ENCODE assay signal across 17 cellular contexts in genomic region chr22:43225609-43226008, GRCh38. TPM values are rescaled to one million over a fixed set of nuclear protein-coding genes. Genes with fewer than 3 reads are reported as not detected.
A peak's percentile ranks its signal among the peaks of the same experiment; 100 is the strongest.
DNase-seq lines count a peak whose midpoint lies in the region; ATAC-seq and TF ChIP-seq lines count a peak whose summit lies in the region.
"Had no signal": no experiment of that assay in that cellular context is flagged by ENCODE, and none has a peak within 500 bp of the region (broad histone marks: within the 10 kb centered on the region; RNA-seq: fewer than 3 reads in every experiment).

No MANE protein-coding gene starts in this region.

- no peak overlapping the region for H2AK5ac ChIP-seq in mesendoderm (ENCODE audit: low read length)

- ATAC-seq in activated CD8-positive, alpha-beta T cell treated with anti-CD3 and anti-CD28 coated beads for 36 hours: peak; percentile 67
- ATAC-seq in activated CD8-positive, alpha-beta T cell treated with anti-CD3 and anti-CD28 coated beads, Interleukin-2, amount 10 ng/mL, durations not matched to agents 7 days and 5 days: no peak

- intact Hi-C loops in activated CD8-positive, alpha-beta T cell treated with anti-CD3 and anti-CD28 coated beads for 36 hours (cut with micrococcal nuclease): no loop called here

- no peak overlapping the region for H2BK15ac ChIP-seq in mesendoderm (replicated peaks; ENCODE audit: low read depth)

- H3K27me3 ChIP-seq in mesendoderm (ENCODE audit: insufficient read depth, low read length, poor library complexity): no peaks in the 10 kb centered on the region

- CTCF ChIA-PET in activated CD8-positive, alpha-beta T cell treated with anti-CD3 and anti-CD28 coated beads for 36 hours (lab: Charles Lee): interaction anchor here (1.3 to 1.9 kb wide), 2 partner anchors 10 to 121 kb away, joined by 3 to 4 read pairs; no protein-coding TSS in a partner anchor
- CTCF ChIA-PET in activated CD8-positive, alpha-beta T cell treated with anti-CD3 and anti-CD28 coated beads, Interleukin-2, amount 10 ng/mL, durations not matched to agents 7 days and 5 days (lab: Charles Lee): interaction anchor here (3.4 kb wide), 1 partner anchor 121 kb away, joined by 13 read pairs; no protein-coding TSS in a partner anchor

- no peaks in the 10 kb centered on the region for H3K79me1 ChIP-seq in mesendoderm (ENCODE audit: low read length)

- H3K23ac ChIP-seq in mesendoderm (ENCODE audit: low read length): no peak overlapping the region

- no peaks in the 10 kb centered on the region for H3K9me3 Mint-ChIP-seq in activated CD8-positive, alpha-beta T cell treated with anti-CD3 and anti-CD28 coated beads for 36 hours
- no peaks in the 10 kb centered on the region for H3K9me3 Mint-ChIP-seq in activated CD8-positive, alpha-beta T cell treated with anti-CD3 and anti-CD28 coated beads, Interleukin-2, amount 10 ng/mL, durations not matched to agents 7 days and 5 days (ENCODE audit: insufficient read depth)
- no peaks in the 10 kb centered on the region for H3K9me3 Mint-ChIP-seq in mesothelial cell of epicardium
- no peaks in the 10 kb centered on the region for H3K9me3 Mint-ChIP-seq in stimulated activated naive CD8-positive, alpha-beta T cell treated with anti-CD3 and anti-CD28 coated beads, Interleukin-15, Interleukin-2, amounts not matched to agents 100 ng/mL and 50 ng/mL, for 24 hours
- H3K9me3 Mint-ChIP-seq: CD14-positive monocyte had no signal

- H3K36me3 ChIP-seq in mesendoderm (ENCODE audit: control insufficient read depth, insufficient read depth, low read length): no peaks in the 10 kb centered on the region
- H3K36me3 ChIP-seq: HAP-1 had no signal

- H3K56ac ChIP-seq in mesendoderm (ENCODE audit: low read length): no peak overlapping the region

- peak; percentile 37 for DNase-seq in activated CD8-positive, alpha-beta T cell treated with anti-CD3 and anti-CD28 coated beads for 36 hours
- no peak for DNase-seq in activated CD8-positive, alpha-beta T cell treated with anti-CD3 and anti-CD28 coated beads, Interleukin-2, amount 10 ng/mL, durations not matched to agents 7 days and 5 days
- DNase-seq in astrocyte of the hippocampus (ENCODE audit: low read depth, low spot score) (peak; percentile 16), mesothelial cell of epicardium (ENCODE audit: low spot score in 2 of 2, unreplicated experiment in 2 of 2) (no peak), KG1 (lab: John Stamatoyannopoulos, UW) (no peak), mesendoderm (no peak), NCI-H1930 (lab: John Stamatoyannopoulos, UW) (no peak)
- DNase-seq: 8988T, DMS79 treated with DMSO at 0.1 percent for 48 hours, NCI-H1048, NCI-H1436 treated with DMSO at 0.1 percent for 48 hours, NCI-H2171 treated with DMSO at 0.1 percent for 48 hours, NCI-H446 treated with DMSO at 0.1 percent for 48 hours, SHP77 treated with DMSO at 0.1 percent for 48 hours had no signal

- no peaks in the 10 kb centered on the region for H3K27me3 Mint-ChIP-seq in activated CD8-positive, alpha-beta T cell treated with anti-CD3 and anti-CD28 coated beads for 36 hours
- H3K27me3 Mint-ChIP-seq in activated CD8-positive, alpha-beta T cell treated with anti-CD3 and anti-CD28 coated beads, Interleukin-2, amount 10 ng/mL, durations not matched to agents 7 days and 5 days (ENCODE audit: low read depth): no peaks in the 10 kb centered on the region
- no peaks in the 10 kb centered on the region for H3K27me3 Mint-ChIP-seq in mesothelial cell of epicardium (ENCODE audit: low read depth)
- no peaks in the 10 kb centered on the region for H3K27me3 Mint-ChIP-seq in stimulated activated naive CD8-positive, alpha-beta T cell treated with anti-CD3 and anti-CD28 coated beads, Interleukin-15, Interleukin-2, amounts not matched to agents 100 ng/mL and 50 ng/mL, for 24 hours

- no peak overlapping the region for H3K27ac ChIP-seq in mesendoderm (ENCODE audit: low read depth, low read length)

- H3K79me2 ChIP-seq in mesendoderm (ENCODE audit: control insufficient read depth, insufficient read depth, low read length): no peaks in the 10 kb centered on the region

- H2BK5ac ChIP-seq in mesendoderm (ENCODE audit: low read length): no peak overlapping the region

- peaks cover 5% of the 10 kb centered on the region for H3K4me1 Mint-ChIP-seq in activated CD8-positive, alpha-beta T cell treated with anti-CD3 and anti-CD28 coated beads for 36 hours (ENCODE audit: low read depth)
- peaks cover 5% of the 10 kb centered on the region for H3K4me1 Mint-ChIP-seq in activated CD8-positive, alpha-beta T cell treated with anti-CD3 and anti-CD28 coated beads, Interleukin-2, amount 10 ng/mL, durations not matched to agents 7 days and 5 days (ENCODE audit: low read depth)
- H3K4me1 Mint-ChIP-seq in mesothelial cell of epicardium: peaks cover 28% of the 10 kb centered on the region
- H3K4me1 Mint-ChIP-seq in stimulated activated naive CD8-positive, alpha-beta T cell treated with anti-CD3 and anti-CD28 coated beads, Interleukin-15, Interleukin-2, amounts not matched to agents 100 ng/mL and 50 ng/mL, for 24 hours (ENCODE audit: low read depth): peaks cover 7% of the 10 kb centered on the region
- H3K4me1 Mint-ChIP-seq: CD14-positive monocyte had no signal

- no peak overlapping the region for H3K4me2 ChIP-seq in mesendoderm (ENCODE audit: low read length)

- no peak overlapping the region for H4K5ac ChIP-seq in mesendoderm (ENCODE audit: low read length)

- no peak overlapping the region for H3K9ac ChIP-seq in mesendoderm (ENCODE audit: low read length)

- WGBS in mesendoderm (ENCODE audit: extremely low coverage, insufficient coverage, low lambda C conversion rate): no CpG with 5 or more reads among the region's 8 CpGs

- H4K8ac ChIP-seq in mesendoderm (ENCODE audit: low read depth, low read length): no peak overlapping the region

- POLR2A ChIA-PET in activated CD8-positive, alpha-beta T cell treated with anti-CD3 and anti-CD28 coated beads for 36 hours (lab: Charles Lee): interaction anchor here (1.1 kb wide), 1 partner anchor 16 kb away, joined by 3 read pairs; no protein-coding TSS in a partner anchor
- POLR2A ChIA-PET in activated CD8-positive, alpha-beta T cell treated with anti-CD3 and anti-CD28 coated beads, Interleukin-2, amount 10 ng/mL, durations not matched to agents 7 days and 5 days (lab: Charles Lee): interaction anchor here (0.6 kb wide), 1 partner anchor 126 kb away, joined by 3 read pairs; no protein-coding TSS in a partner anchor

- peaks cover 4% of the 10 kb centered on the region for H3K4me1 ChIP-seq in mesendoderm (ENCODE audit: control insufficient read depth, low read depth, low read length)
- H3K4me1 ChIP-seq: HAP-1 had no signal

- H3K18ac ChIP-seq in mesendoderm (ENCODE audit: low read length): no peak overlapping the region

- H3K4me3 Mint-ChIP-seq in activated CD8-positive, alpha-beta T cell treated with anti-CD3 and anti-CD28 coated beads for 36 hours: no peak overlapping the region
- H3K4me3 Mint-ChIP-seq in activated CD8-positive, alpha-beta T cell treated with anti-CD3 and anti-CD28 coated beads, Interleukin-2, amount 10 ng/mL, durations not matched to agents 7 days and 5 days: no peak overlapping the region
- no peak overlapping the region for H3K4me3 Mint-ChIP-seq in mesothelial cell of epicardium
- no peak overlapping the region for H3K4me3 Mint-ChIP-seq in stimulated activated naive CD8-positive, alpha-beta T cell treated with anti-CD3 and anti-CD28 coated beads, Interleukin-15, Interleukin-2, amounts not matched to agents 100 ng/mL and 50 ng/mL, for 24 hours
- H3K4me3 Mint-ChIP-seq: CD14-positive monocyte had no signal

- no peaks in the 10 kb centered on the region for H3K36me3 Mint-ChIP-seq in activated CD8-positive, alpha-beta T cell treated with anti-CD3 and anti-CD28 coated beads for 36 hours (ENCODE audit: low read depth)
- H3K36me3 Mint-ChIP-seq in activated CD8-positive, alpha-beta T cell treated with anti-CD3 and anti-CD28 coated beads, Interleukin-2, amount 10 ng/mL, durations not matched to agents 7 days and 5 days (ENCODE audit: low read depth): no peaks in the 10 kb centered on the region
- H3K36me3 Mint-ChIP-seq in mesothelial cell of epicardium: no peaks in the 10 kb centered on the region
- no peaks in the 10 kb centered on the region for H3K36me3 Mint-ChIP-seq in stimulated activated naive CD8-positive, alpha-beta T cell treated with anti-CD3 and anti-CD28 coated beads, Interleukin-15, Interleukin-2, amounts not matched to agents 100 ng/mL and 50 ng/mL, for 24 hours (ENCODE audit: low read depth)
- H3K36me3 Mint-ChIP-seq: CD14-positive monocyte had no signal

- no peak overlapping the region for H2BK120ac ChIP-seq in mesendoderm (ENCODE audit: low read depth, low read length)

- no peak overlapping the region for H3K4ac ChIP-seq in mesendoderm (ENCODE audit: low read depth, low read length)

- H3K4me3 ChIP-seq in mesendoderm (ENCODE audit: low read length): no peak overlapping the region
- H3K4me3 ChIP-seq: HAP-1 had no signal

- peak overlapping the region; percentile 48 for H3K27ac Mint-ChIP-seq in activated CD8-positive, alpha-beta T cell treated with anti-CD3 and anti-CD28 coated beads for 36 hours
- H3K27ac Mint-ChIP-seq in activated CD8-positive, alpha-beta T cell treated with anti-CD3 and anti-CD28 coated beads, Interleukin-2, amount 10 ng/mL, durations not matched to agents 7 days and 5 days: no peak overlapping the region
- peak overlapping the region; percentile 58 for H3K27ac Mint-ChIP-seq in mesothelial cell of epicardium
- peak overlapping the region; percentile 33 for H3K27ac Mint-ChIP-seq in stimulated activated naive CD8-positive, alpha-beta T cell treated with anti-CD3 and anti-CD28 coated beads, Interleukin-15, Interleukin-2, amounts not matched to agents 100 ng/mL and 50 ng/mL, for 24 hours
- H3K27ac Mint-ChIP-seq: CD14-positive monocyte had no signal

- TF ChIP-seq CTCF in activated CD8-positive, alpha-beta T cell treated with anti-CD3 and anti-CD28 coated beads for 36 hours (IDR thresholded peaks at IDR 0.05): no peak
- TF ChIP-seq CTCF in mesothelial cell of epicardium (IDR thresholded peaks at IDR 0.05; ENCODE audit: unreplicated experiment): no peak

RNA-seq across cellular contexts. Expression of gene TTLL12, which starts 38.7 kb away (rescaled TPM):
- 10 to 100 TPM; 83.5 to 86.0 TPM for total RNA-seq in activated CD8-positive, alpha-beta T cell treated with anti-CD3 and anti-CD28 coated beads for 36 hours
- 10 to 100 TPM; 49.3 to 52.9 TPM for total RNA-seq in activated CD8-positive, alpha-beta T cell treated with anti-CD3 and anti-CD28 coated beads, Interleukin-2, amount 10 ng/mL, durations not matched to agents 7 days and 5 days
- 41.3 to 43.5 TPM (median 42.7 TPM) in 3 replicates for total RNA-seq in mesothelial cell of epicardium
- 58.0 TPM for polyA plus RNA-seq in mesendoderm (2013, experiment 1 of 2)
- polyA plus RNA-seq in mesendoderm (2013, experiment 2 of 2): 56.8 TPM

Comparison
In these comparisons a context has a peak if more than half of its experiments do, and no peak if none do; other contexts are left out.
1. DNase-seq: peak in activated CD8-positive, alpha-beta T cell treated with anti-CD3 and anti-CD28 coated beads for 36 hours (single experiment) and astrocyte of the hippocampus (single experiment); none in activated CD8-positive, alpha-beta T cell treated with anti-CD3 and anti-CD28 coated beads, Interleukin-2, amount 10 ng/mL, durations not matched to agents 7 days and 5 days (single experiment), mesothelial cell of epicardium (0 of 2), KG1 (single experiment), mesendoderm (single experiment) and NCI-H1930 (0 of 2).